In genomic region chrX:31420302-31420701, GRCh38 we compare ENCODE assay signal across 23 cellular contexts.
"Had no signal": no experiment of that assay in that cellular context is flagged by ENCODE, and none has a peak within 500 bp of the region (broad histone marks: within the 10 kb centered on the region; RNA-seq: fewer than 3 reads in every experiment).

No MANE protein-coding gene starts in this region.

- H3K27me3 Mint-ChIP-seq: activated naive CD8-positive, alpha-beta T cell treated with anti-CD3 and anti-CD28 coated beads, Interleukin-2, amount 10 ng/mL, durations not matched to agents 7 days and 5 days had no signal

- H3K9me3 Mint-ChIP-seq: activated naive CD4-positive, alpha-beta T cell treated with anti-CD3 and anti-CD28 coated beads for 36 hours; activated naive CD8-positive, alpha-beta T cell treated with anti-CD3 and anti-CD28 coated beads, Interleukin-2, amount 10 ng/mL, durations not matched to agents 7 days and 5 days; activated T-helper 1 cell treated with anti-CD3 and anti-CD28 coated beads, Interleukin-12 subunit alpha, Interleukin-12 subunit beta, Interleukin-2, Interleukin-4 antibody, amounts not matched to agents 30 ng/mL and 10 ng/mL and 1 ng/mL, durations not matched to agents 14 hours and 24 hours and 36 hours; natural killer cell had no signal

- H3K36me3 Mint-ChIP-seq: activated naive CD8-positive, alpha-beta T cell treated with anti-CD3 and anti-CD28 coated beads, Interleukin-2, amount 10 ng/mL, durations not matched to agents 7 days and 5 days; natural killer cell had no signal

- H3K4me1 Mint-ChIP-seq: activated naive CD8-positive, alpha-beta T cell treated with anti-CD3 and anti-CD28 coated beads, Interleukin-2, amount 10 ng/mL, durations not matched to agents 7 days and 5 days; natural killer cell had no signal

- H3K9me3 ChIP-seq: ascending aorta, heart right ventricle, right atrium auricular region, tibial nerve had no signal

- H3K4me3 Mint-ChIP-seq: activated naive CD4-positive, alpha-beta T cell treated with anti-CD3 and anti-CD28 coated beads for 36 hours; activated naive CD8-positive, alpha-beta T cell treated with anti-CD3 and anti-CD28 coated beads, Interleukin-2, amount 10 ng/mL, durations not matched to agents 7 days and 5 days; activated T-helper 1 cell treated with anti-CD3 and anti-CD28 coated beads, Interleukin-12 subunit alpha, Interleukin-12 subunit beta, Interleukin-2, Interleukin-4 antibody, amounts not matched to agents 30 ng/mL and 10 ng/mL and 1 ng/mL, durations not matched to agents 14 hours and 24 hours and 36 hours; natural killer cell had no signal

- DNase-seq: activated CD4-positive, alpha-beta T cell treated with anti-CD3 and anti-CD28 coated beads for 48 hours; activated CD4-positive, alpha-beta T cell treated with anti-CD3 and anti-CD28 coated beads, Interleukin-2, amount 50 U/mL, for 48 hours; activated CD8-positive, alpha-beta memory T cell treated with anti-CD3 and anti-CD28 coated beads for 24 hours; activated effector memory CD4-positive, alpha-beta T cell treated with anti-CD3 and anti-CD28 coated beads, Interleukin-2, amount 50 U/mL, for 16 hours; activated naive CD4-positive, alpha-beta T cell treated with anti-CD3 and anti-CD28 coated beads for 36 hours; activated naive CD8-positive, alpha-beta T cell treated with anti-CD3 and anti-CD28 coated beads, Interleukin-2, amount 10 ng/mL, durations not matched to agents 7 days and 5 days; activated T-cell treated with anti-CD3 and anti-CD28 coated beads, Interleukin-2, amount 50 U/mL, for 1 hour; brain microvascular endothelial cell; dorsolateral prefrontal cortex; effector memory CD4-positive, alpha-beta T cell; heart right ventricle; natural killer cell; stimulated activated CD4-positive, alpha-beta T cell treated with anti-CD3 and anti-CD28 coated beads, Interleukin-2, amount 100 ng/mL, for 24 hours; stimulated activated naive CD4-positive, alpha-beta T cell treated with Interleukin-2 at 50 U/mL for 16 hours; T-helper 9 cell; WERI-Rb-1 had no signal

- ATAC-seq: activated CD4-positive, CD25-positive, alpha-beta regulatory T cell treated with anti-CD3 and anti-CD28 coated beads, Interleukin-2, amount 50 U/mL, for 24 hours; heart right ventricle; natural killer cell had no signal

- H3K4me1 ChIP-seq: ascending aorta had no signal

- H3K27me3 ChIP-seq: ascending aorta, brain microvascular endothelial cell, right atrium auricular region, tibial nerve had no signal

- H3K27ac Mint-ChIP-seq: activated naive CD4-positive, alpha-beta T cell treated with anti-CD3 and anti-CD28 coated beads for 36 hours; activated naive CD8-positive, alpha-beta T cell treated with anti-CD3 and anti-CD28 coated beads, Interleukin-2, amount 10 ng/mL, durations not matched to agents 7 days and 5 days; activated T-helper 1 cell treated with anti-CD3 and anti-CD28 coated beads, Interleukin-12 subunit alpha, Interleukin-12 subunit beta, Interleukin-2, Interleukin-4 antibody, amounts not matched to agents 30 ng/mL and 10 ng/mL and 1 ng/mL, durations not matched to agents 14 hours and 24 hours and 36 hours; natural killer cell had no signal

- H3K4me2 ChIP-seq: smooth muscle cell had no signal

- H3K4me3 ChIP-seq: ascending aorta, coronary artery, dorsolateral prefrontal cortex, heart right ventricle, right atrium auricular region, smooth muscle cell, tibial nerve had no signal

- H3K27ac ChIP-seq: ascending aorta, brain microvascular endothelial cell, coronary artery, dorsolateral prefrontal cortex, heart right ventricle, right atrium auricular region, tibial nerve, WERI-Rb-1 had no signal

- H3K36me3 ChIP-seq: ascending aorta, brain microvascular endothelial cell, heart right ventricle, right atrium auricular region, tibial nerve, WERI-Rb-1 had no signal
